Comparison of ENCODE assay signal across 29 cellular contexts in the genomic region with DNA sequence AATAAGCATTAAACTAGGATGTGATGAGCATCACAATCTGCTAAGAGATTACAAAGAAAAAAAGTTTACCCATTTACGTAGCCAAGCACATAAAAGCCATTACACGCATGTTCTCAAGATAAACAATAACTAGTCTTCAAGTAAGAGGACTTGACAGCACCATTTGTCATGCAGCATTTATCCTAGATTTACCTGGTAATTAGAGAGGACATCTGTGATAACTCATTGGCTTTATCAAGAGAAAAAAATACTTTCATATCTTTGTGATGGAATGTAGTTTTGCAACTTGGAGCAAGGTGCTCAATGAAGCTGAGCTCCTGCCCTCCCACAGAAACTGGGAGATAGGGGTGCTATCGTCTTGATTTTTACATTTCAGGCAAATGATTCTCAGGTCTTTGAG.
"Had no signal": no experiment of that assay in that cellular context is flagged by ENCODE, and none has a peak within 500 bp of the region (broad histone marks: within the 10 kb centered on the region; RNA-seq: fewer than 3 reads in every experiment).

No MANE protein-coding gene starts in this region.

- H3K9me3 ChIP-seq: body of pancreas had no signal

- H3K9me3 Mint-ChIP-seq: activated B cell treated with CpG ODN at 0.5 μM for 24 hours; activated CD8-positive, alpha-beta T cell treated with anti-CD3 and anti-CD28 coated beads for 36 hours; activated T-cell treated with anti-CD3 and anti-CD28 coated beads, Interleukin-2, amount 50 U/mL, for 4 hours; activated T-helper 17 cell treated with anti-CD3 and anti-CD28 coated beads, Interleukin-2, amount 50 U/mL, for 72 hours; dendritic cell treated with granulocyte-macrophage colony-stimulating factor and Interleukin-4, amounts not matched to agents 40 ng/mL and 50 ng/mL, for 4 days; endodermal cell had no signal

- H3K4me1 Mint-ChIP-seq: activated B cell treated with CpG ODN at 0.5 μM for 24 hours; activated T-helper 17 cell treated with anti-CD3 and anti-CD28 coated beads, Interleukin-2, amount 50 U/mL, for 72 hours; central memory CD8-positive, alpha-beta T cell; endodermal cell had no signal

- H3K4me3 ChIP-seq: body of pancreas, cardiac muscle cell, coronary artery, dorsolateral prefrontal cortex had no signal

- H3K27ac ChIP-seq: body of pancreas, cardiac muscle cell, coronary artery, dorsolateral prefrontal cortex, WERI-Rb-1 had no signal

- H3K27me3 ChIP-seq: body of pancreas, cardiac muscle cell, dorsolateral prefrontal cortex had no signal

- H3K4me3 Mint-ChIP-seq: activated B cell treated with CpG ODN at 0.5 μM for 24 hours; activated CD8-positive, alpha-beta T cell treated with anti-CD3 and anti-CD28 coated beads for 36 hours; activated naive CD8-positive, alpha-beta T cell; activated T-cell treated with anti-CD3 and anti-CD28 coated beads, Interleukin-2, amount 50 U/mL, for 4 hours; activated T-helper 17 cell treated with anti-CD3 and anti-CD28 coated beads, Interleukin-2, amount 50 U/mL, for 72 hours; central memory CD8-positive, alpha-beta T cell; dendritic cell treated with granulocyte-macrophage colony-stimulating factor and Interleukin-4, amounts not matched to agents 40 ng/mL and 50 ng/mL, for 4 days; endodermal cell; T-helper 1 cell treated with Interleukin-12 subunit alpha and Interleukin-12 subunit beta and Interleukin-4 antibody, amounts not matched to agents 30 μg/mL and 1 μg/mL, for 36 hours; T-helper 2 cell treated with Interferon-gamma antibody and Interleukin-4, amounts not matched to agents 5 μg/mL and 100 μg/mL, for 36 hours had no signal

- H3K27ac Mint-ChIP-seq: activated B cell treated with CpG ODN at 0.5 μM for 24 hours; activated CD8-positive, alpha-beta T cell treated with anti-CD3 and anti-CD28 coated beads for 36 hours; activated naive CD8-positive, alpha-beta T cell; activated T-helper 17 cell treated with anti-CD3 and anti-CD28 coated beads, Interleukin-2, amount 50 U/mL, for 72 hours; dendritic cell treated with granulocyte-macrophage colony-stimulating factor and Interleukin-4, amounts not matched to agents 40 ng/mL and 50 ng/mL, for 4 days; endodermal cell; T-helper 1 cell treated with Interleukin-12 subunit alpha and Interleukin-12 subunit beta and Interleukin-4 antibody, amounts not matched to agents 30 μg/mL and 1 μg/mL, for 36 hours; T-helper 2 cell treated with Interferon-gamma antibody and Interleukin-4, amounts not matched to agents 5 μg/mL and 100 μg/mL, for 36 hours had no signal

- H3K36me3 Mint-ChIP-seq: activated naive CD8-positive, alpha-beta T cell had no signal

- H3K27me3 Mint-ChIP-seq: activated B cell treated with CpG ODN at 0.5 μM for 24 hours; activated CD8-positive, alpha-beta T cell treated with anti-CD3 and anti-CD28 coated beads for 36 hours; activated naive CD8-positive, alpha-beta T cell; activated T-helper 17 cell treated with anti-CD3 and anti-CD28 coated beads, Interleukin-2, amount 50 U/mL, for 72 hours; central memory CD8-positive, alpha-beta T cell; dendritic cell treated with granulocyte-macrophage colony-stimulating factor and Interleukin-4, amounts not matched to agents 40 ng/mL and 50 ng/mL, for 4 days had no signal

- DNase-seq: activated B cell treated with CpG ODN at 0.5 μM for 24 hours; activated CD4-positive, alpha-beta T cell treated with anti-CD3 and anti-CD28 coated beads for 48 hours; activated CD4-positive, alpha-beta T cell treated with anti-CD3 and anti-CD28 coated beads, Interleukin-2, amount 50 U/mL, for 1 hour; activated CD4-positive, alpha-beta T cell treated with anti-CD3 and anti-CD28 coated beads, Interleukin-2, amount 50 U/mL, for 48 hours; activated CD8-positive, alpha-beta memory T cell treated with anti-CD3 and anti-CD28 coated beads for 24 hours; activated CD8-positive, alpha-beta T cell treated with anti-CD3 and anti-CD28 coated beads for 36 hours; activated effector memory CD4-positive, alpha-beta T cell treated with Interleukin-2 at 50 U/mL for 16 hours; activated gamma-delta T cell treated with Interleukin-2 at 50 U/mL for 16 hours; activated naive CD4-positive, alpha-beta T cell treated with anti-CD3 and anti-CD28 coated beads, Interleukin-2, amount 50 U/mL, for 16 hours; activated naive CD4-positive, alpha-beta T cell treated with Interleukin-2 at 50 U/mL for 16 hours; activated T-cell treated with anti-CD3 and anti-CD28 coated beads, Interleukin-2, amount 50 U/mL, for 4 hours; amygdala; aorta; body of pancreas; dorsolateral prefrontal cortex; effector memory CD4-positive, alpha-beta T cell; endodermal cell; foreskin fibroblast; head of caudate nucleus; T1000; WERI-Rb-1 had no signal

- H3K36me3 ChIP-seq: cardiac muscle cell, WERI-Rb-1 had no signal
